ENCODE assay signal across 11 cellular contexts in the genomic region with DNA sequence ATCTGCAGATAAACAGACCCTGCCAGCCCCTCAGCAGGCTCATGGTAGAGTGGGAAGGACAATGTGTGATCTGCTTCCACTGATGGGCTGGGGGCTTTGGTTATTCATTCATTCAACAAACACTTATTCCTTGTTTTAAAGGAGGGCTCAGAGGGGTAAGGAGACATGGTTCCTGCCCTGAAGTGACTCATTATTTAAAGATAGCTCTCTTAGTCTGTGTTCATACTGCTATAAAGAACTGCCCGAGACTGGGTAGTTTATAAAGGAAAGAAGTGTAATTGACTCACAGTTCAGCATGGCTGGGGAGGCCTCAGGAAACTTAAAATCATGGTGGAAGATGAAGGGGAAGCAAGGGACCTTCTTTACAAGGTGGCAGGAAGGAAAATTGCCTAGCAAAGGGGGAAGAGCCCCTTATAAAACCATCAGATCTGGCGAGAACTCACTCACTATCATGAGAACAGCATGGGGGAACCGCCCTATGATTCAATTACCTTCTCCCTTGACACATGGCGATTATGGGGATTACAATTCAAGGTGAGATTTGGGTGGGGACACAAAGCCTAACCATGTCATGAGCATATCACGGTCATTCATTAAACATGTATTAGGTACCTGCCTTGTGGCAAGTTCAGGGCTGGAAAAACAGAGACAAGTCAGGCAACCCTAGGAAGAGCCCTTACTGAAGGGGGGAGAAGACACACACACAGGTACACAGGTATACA. TPM values are rescaled to one million over a fixed set of nuclear protein-coding genes. Genes with fewer than 3 reads are reported as not detected.
"Had no signal": no experiment of that assay in that cellular context is flagged by ENCODE, and none has a peak within 500 bp of the region (broad histone marks: within the 10 kb centered on the region; RNA-seq: fewer than 3 reads in every experiment).

No MANE protein-coding gene starts in this region.

RNA-seq across cellular contexts. Expression of a gene that starts 11.6 kb away (rescaled TPM):
- total RNA-seq: HepG2, HT1080, M059J, OCI-LY7, PC-9, Peyer's patch, Right ventricle myocardium inferior, RPMI7951 had no signal
- polyA plus RNA-seq: IgD-negative memory B cell, K562 had no signal

RNA-seq across cellular contexts. Expression of a gene that starts 13.0 kb away (rescaled TPM):
- total RNA-seq: HepG2, HT1080, M059J, OCI-LY7, PC-9, Peyer's patch, Right ventricle myocardium inferior, RPMI7951, SJCRH30 had no signal
- polyA plus RNA-seq: IgD-negative memory B cell, K562 had no signal
